12 cellular contexts compared by ENCODE assay signal in the genomic region with DNA sequence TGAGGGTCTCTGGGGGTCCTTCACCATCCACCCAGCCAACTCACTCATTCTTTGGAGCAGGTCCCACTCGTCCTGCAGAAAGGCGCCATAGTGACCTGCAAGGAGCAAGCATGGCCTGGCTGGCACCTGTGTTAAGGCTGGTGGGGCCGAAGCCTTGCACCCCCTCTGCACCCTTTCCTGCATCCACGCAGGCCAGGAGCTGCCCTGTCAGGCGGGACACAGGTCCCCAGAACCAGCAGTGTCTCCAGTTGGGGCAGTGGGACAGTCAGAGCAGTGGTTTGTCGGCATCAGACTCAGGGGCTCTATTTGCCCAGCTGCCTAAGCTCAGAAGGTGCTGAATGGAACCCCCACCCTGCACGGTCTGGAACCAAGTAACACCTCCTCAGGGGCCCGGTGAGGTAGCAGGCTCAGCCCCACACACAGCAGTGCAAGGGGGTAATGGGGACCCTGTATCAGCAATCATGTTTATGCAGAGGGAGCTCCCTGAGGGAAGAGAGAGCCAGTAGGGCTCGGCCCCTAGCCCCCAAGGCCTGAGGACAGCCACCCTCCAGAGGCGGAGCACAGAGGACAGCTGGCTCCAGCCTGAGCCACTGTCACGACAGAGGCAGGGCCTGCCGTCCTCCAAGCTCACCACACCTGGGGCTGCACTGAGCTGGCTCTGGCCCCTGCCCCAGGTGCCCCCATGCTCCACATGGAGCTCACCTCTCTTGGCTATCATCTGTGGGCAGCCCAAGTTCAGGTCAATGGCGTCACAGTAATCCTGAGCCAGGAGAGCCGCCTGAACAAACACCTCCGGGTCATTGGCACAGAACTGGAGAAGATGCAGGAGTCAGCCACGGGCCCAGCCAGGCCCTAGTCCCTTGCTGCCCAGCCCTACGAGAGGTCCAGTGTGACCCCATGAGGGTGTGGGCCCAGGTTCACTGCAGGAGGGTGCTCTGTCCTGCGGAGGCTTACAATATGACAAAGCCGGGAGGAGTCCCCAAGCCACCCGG. TPM values are rescaled to one million over a fixed set of nuclear protein-coding genes. Genes with fewer than 3 reads are reported as not detected.
A peak's percentile ranks its signal among the peaks of the same experiment; 100 is the strongest.
DNase-seq lines count a peak whose midpoint lies in the region; ATAC-seq and TF ChIP-seq lines count a peak whose summit lies in the region.
"Had no signal": no experiment of that assay in that cellular context is flagged by ENCODE, and none has a peak within 500 bp of the region (broad histone marks: within the 10 kb centered on the region; RNA-seq: fewer than 3 reads in every experiment).

No MANE protein-coding gene starts in this region.

- H3K4me1 Mint-ChIP-seq in activated CD8-positive, alpha-beta T cell treated with anti-CD3 and anti-CD28 coated beads, Interleukin-2, amount 10 ng/mL, durations not matched to agents 7 days and 5 days (ENCODE audit: low read depth), result peaks cover 19% of the 10 kb centered on the region
- H3K4me1 Mint-ChIP-seq in type B pancreatic cell (ENCODE audit: unreplicated experiment) (no peaks in the 10 kb centered on the region), CD14-positive monocyte (peaks cover 22% of the 10 kb centered on the region)

- TF ChIP-seq POLR2A in heart left ventricle (IDR thresholded peaks at IDR 0.05), result no peak

- DNase-seq in heart left ventricle, result peak in 3 of 5 donors; percentile 18 to 54 (median 18)
- no peak for DNase-seq in right atrium auricular region (ENCODE audit: low spot score)
- no peak for DNase-seq in activated CD8-positive, alpha-beta T cell treated with anti-CD3 and anti-CD28 coated beads, Interleukin-2, amount 10 ng/mL, durations not matched to agents 7 days and 5 days
- peak; percentile 82 for DNase-seq in left lobe of liver (ENCODE audit: low spot score)
- no peak for DNase-seq in type B pancreatic cell (ENCODE audit: extremely low spot score, unreplicated experiment)
- DNase-seq in CD14-positive monocyte (ENCODE audit: low spot score), result no peak
- DNase-seq in NCI-H510A treated with DMSO at 0.1 percent for 48 hours (lab: John Stamatoyannopoulos, UW), result no peak
- DNase-seq in NCI-H1048 (lab: John Stamatoyannopoulos, UW), result no peak
- DNase-seq: activated effector memory CD4-positive, alpha-beta T cell treated with anti-CD3 and anti-CD28 coated beads, Interleukin-2, amount 50 U/mL, for 16 hours; foreskin keratinocyte; occipital lobe; SJCRH30 had no signal

- H3K36me3 Mint-ChIP-seq in activated CD8-positive, alpha-beta T cell treated with anti-CD3 and anti-CD28 coated beads, Interleukin-2, amount 10 ng/mL, durations not matched to agents 7 days and 5 days (ENCODE audit: low read depth), result peaks cover 2% of the 10 kb centered on the region
- no peaks in the 10 kb centered on the region for H3K36me3 Mint-ChIP-seq in type B pancreatic cell
- peaks cover 15 to 30% of the 10 kb centered on the region in 2 donors for H3K36me3 Mint-ChIP-seq in CD14-positive monocyte

- H3K27me3 ChIP-seq in heart left ventricle (no peaks in the 10 kb centered on the region), right atrium auricular region (no peaks in the 10 kb centered on the region)
- H3K27me3 ChIP-seq: foreskin keratinocyte, SJCRH30 had no signal

- peak overlapping the region; percentile 72 for H3K27ac Mint-ChIP-seq in activated CD8-positive, alpha-beta T cell treated with anti-CD3 and anti-CD28 coated beads, Interleukin-2, amount 10 ng/mL, durations not matched to agents 7 days and 5 days
- H3K27ac Mint-ChIP-seq in type B pancreatic cell (no peak overlapping the region), CD14-positive monocyte (no peak overlapping the region)

- POLR2A ChIA-PET in activated CD8-positive, alpha-beta T cell treated with anti-CD3 and anti-CD28 coated beads, Interleukin-2, amount 10 ng/mL, durations not matched to agents 7 days and 5 days (lab: Charles Lee), result interaction anchor here (0.6 to 1.5 kb wide), 4 partner anchors 13 to 134 kb away, joined by 3 to 5 read pairs (median 4); no protein-coding TSS in a partner anchor

- peaks cover 0 to 27% (median 19%) of the 10 kb centered on the region in 12 donors for H3K4me1 ChIP-seq in heart left ventricle
- peaks cover 0 to 31% of the 10 kb centered on the region in 2 donors for H3K4me1 ChIP-seq in right atrium auricular region
- H3K4me1 ChIP-seq: foreskin keratinocyte had no signal

- H3K4me3 Mint-ChIP-seq in activated CD8-positive, alpha-beta T cell treated with anti-CD3 and anti-CD28 coated beads, Interleukin-2, amount 10 ng/mL, durations not matched to agents 7 days and 5 days, result peak overlapping the region; percentile 70
- H3K4me3 Mint-ChIP-seq in type B pancreatic cell (peak overlapping the region; percentile 75), CD14-positive monocyte (no peak overlapping the region)

- intact Hi-C loops in heart left ventricle (cut with DNase I), result loop anchor here in 1 of 10 donors (2.0 kb wide), 1 partner anchor 35 kb away; the partner anchor contains the start of gene FASN
- intact Hi-C loops in CD14-positive monocyte (cut with micrococcal nuclease), result no loop called here

- H3K9me3 ChIP-seq in heart left ventricle, result no peaks in the 10 kb centered on the region
- no peaks in the 10 kb centered on the region for H3K9me3 ChIP-seq in right atrium auricular region
- H3K9me3 ChIP-seq: SJCRH30 had no signal

- H3K36me3 ChIP-seq in heart left ventricle, result peaks cover 0 to 52% (median 36%) of the 10 kb centered on the region in 9 donors
- peaks cover 27% of the 10 kb centered on the region for H3K36me3 ChIP-seq in right atrium auricular region

- CTCF ChIA-PET in activated CD8-positive, alpha-beta T cell treated with anti-CD3 and anti-CD28 coated beads, Interleukin-2, amount 10 ng/mL, durations not matched to agents 7 days and 5 days (lab: Charles Lee), result interaction anchor here (0.7 to 1.2 kb wide), 2 partner anchors 26 to 34 kb away, joined by 3 read pairs; partner anchors contain the start of gene DCXR

- H3K27me3 Mint-ChIP-seq in activated CD8-positive, alpha-beta T cell treated with anti-CD3 and anti-CD28 coated beads, Interleukin-2, amount 10 ng/mL, durations not matched to agents 7 days and 5 days (ENCODE audit: low read depth), result no peaks in the 10 kb centered on the region
- no peaks in the 10 kb centered on the region for H3K27me3 Mint-ChIP-seq in type B pancreatic cell
- H3K27me3 Mint-ChIP-seq in CD14-positive monocyte (ENCODE audit: low read depth in 3 of 3), result no peaks in the 10 kb centered on the region

- H3K9me3 Mint-ChIP-seq in activated CD8-positive, alpha-beta T cell treated with anti-CD3 and anti-CD28 coated beads, Interleukin-2, amount 10 ng/mL, durations not matched to agents 7 days and 5 days (ENCODE audit: insufficient read depth), result no peaks in the 10 kb centered on the region
- H3K9me3 Mint-ChIP-seq in type B pancreatic cell (no peaks in the 10 kb centered on the region), CD14-positive monocyte (peaks cover 0 to 2% (median 0%) of the 10 kb centered on the region in 7 donors)

- no peak overlapping the region for H3K27ac ChIP-seq in heart left ventricle
- no peak overlapping the region for H3K27ac ChIP-seq in right atrium auricular region
- H3K27ac ChIP-seq: foreskin keratinocyte, SJCRH30 had no signal

- 81 to 85% (median 82%) methylated on average over 15 to 20 of the region's 20 CpGs for WGBS in heart left ventricle, 4 donors

- ATAC-seq in heart left ventricle (no peak), left lobe of liver (peak; percentile 72)
- ATAC-seq in activated CD8-positive, alpha-beta T cell treated with anti-CD3 and anti-CD28 coated beads, Interleukin-2, amount 10 ng/mL, durations not matched to agents 7 days and 5 days, result no peak

- TF ChIP-seq CTCF in heart left ventricle (IDR thresholded peaks at IDR 0.05) (no peak), right atrium auricular region (IDR thresholded peaks at IDR 0.05) (no peak), type B pancreatic cell (conservative IDR thresholded peaks at IDR 0.05) (no peak), CD14-positive monocyte (IDR thresholded peaks at IDR 0.05) (no peak)

- H3K4me3 ChIP-seq in heart left ventricle, result peak overlapping the region in 4 of 12 donors; percentile 93 to 95 (median 94)
- H3K4me3 ChIP-seq in right atrium auricular region, result no peak overlapping the region

RNA-seq across cellular contexts. Expression of gene DUS1L, which starts 1.9 kb away (rescaled TPM):
- total RNA-seq in heart left ventricle (10 to 100 TPM; 41.5 to 84.7 (median 59.4) TPM), right atrium auricular region (10 to 100 TPM; 33.3 to 45.7 TPM), left lobe of liver (121 TPM), type B pancreatic cell (ENCODE audit: low replicate concordance) (97.0 and 97.1 TPM in 2 replicates)
- polyA plus RNA-seq in heart left ventricle (100 to 1,000 TPM in 1 of 2 donors, 10 to 100 TPM in 1; 79.7 to 113 TPM), CD14-positive monocyte (10 to 100 TPM; 23.9 to 47.6 TPM)
- 100 to 1,000 TPM; 126 to 127 TPM for total RNA-seq in activated CD8-positive, alpha-beta T cell treated with anti-CD3 and anti-CD28 coated beads, Interleukin-2, amount 10 ng/mL, durations not matched to agents 7 days and 5 days

RNA-seq across cellular contexts. Expression of gene GPS1, which starts 12.0 kb away (rescaled TPM):
- total RNA-seq in heart left ventricle (100 to 1,000 TPM in 2 of 9 donors, 10 to 100 TPM in 7; 76.7 to 151 (median 81.8) TPM), right atrium auricular region (10 to 100 TPM; 79.5 to 90.8 TPM), left lobe of liver (84.1 TPM), type B pancreatic cell (ENCODE audit: low replicate concordance) (111 and 112 TPM in 2 replicates)
- polyA plus RNA-seq in heart left ventricle (10 to 100 TPM; 95.0 to 97.7 TPM), CD14-positive monocyte (100 to 1,000 TPM; 110 to 130 TPM)
- 100 to 1,000 TPM in 1 of 2 experiments, 10 to 100 TPM in 1; 97.6 to 104 TPM for total RNA-seq in activated CD8-positive, alpha-beta T cell treated with anti-CD3 and anti-CD28 coated beads, Interleukin-2, amount 10 ng/mL, durations not matched to agents 7 days and 5 days

RNA-seq across cellular contexts. Expression of gene RFNG, which starts 12.1 kb away (rescaled TPM):
- total RNA-seq in heart left ventricle (10 to 100 TPM; 16.4 to 30.6 (median 20.4) TPM), right atrium auricular region (10 to 100 TPM; 21.4 to 25.3 TPM), left lobe of liver (45.8 TPM), type B pancreatic cell (ENCODE audit: low replicate concordance) (35.9 and 43.4 TPM in 2 replicates)
- polyA plus RNA-seq in heart left ventricle (10 to 100 TPM; 24.0 to 25.8 TPM), CD14-positive monocyte (1 to 10 TPM; 1.5 to 4.1 TPM)
- total RNA-seq in activated CD8-positive, alpha-beta T cell treated with anti-CD3 and anti-CD28 coated beads, Interleukin-2, amount 10 ng/mL, durations not matched to agents 7 days and 5 days, result 10 to 100 TPM; 19.4 to 20.8 TPM

RNA-seq across cellular contexts. Expression of gene DCXR, which starts 26.2 kb away (rescaled TPM):
- total RNA-seq in heart left ventricle, result 100 to 1,000 TPM; 139 to 312 (median 185) TPM
- polyA plus RNA-seq in heart left ventricle, result 100 to 1,000 TPM; 243 to 246 TPM
- total RNA-seq in right atrium auricular region, result 100 to 1,000 TPM; 169 to 213 TPM
- 100 to 1,000 TPM; 141 TPM for total RNA-seq in activated CD8-positive, alpha-beta T cell treated with anti-CD3 and anti-CD28 coated beads, Interleukin-2, amount 10 ng/mL, durations not matched to agents 7 days and 5 days
- 1,477 TPM for total RNA-seq in left lobe of liver
- total RNA-seq in type B pancreatic cell (ENCODE audit: low replicate concordance), result 158 and 175 TPM in 2 replicates
- polyA plus RNA-seq in CD14-positive monocyte, result 10 to 100 TPM; 88.8 to 90.3 TPM

RNA-seq across cellular contexts. Expression of gene RAC3, which starts 32.2 kb away (rescaled TPM):
- 1 to 10 TPM in 7 of 9 donors, under 1 TPM in 2; 0.76 to 2.6 (median 1.5) TPM for total RNA-seq in heart left ventricle
- polyA plus RNA-seq in heart left ventricle, result 1 to 10 TPM; 1.2 to 2.0 TPM
- total RNA-seq in right atrium auricular region, result 1 to 10 TPM in 1 of 2 donors, under 1 TPM in 1; 0.93 to 2.6 TPM
- 10 to 100 TPM; 12.9 to 13.1 TPM for total RNA-seq in activated CD8-positive, alpha-beta T cell treated with anti-CD3 and anti-CD28 coated beads, Interleukin-2, amount 10 ng/mL, durations not matched to agents 7 days and 5 days
- 8.7 TPM for total RNA-seq in left lobe of liver
- total RNA-seq in type B pancreatic cell (ENCODE audit: low replicate concordance), result 41.7 and 51.7 TPM in 2 replicates
- not detected for polyA plus RNA-seq in CD14-positive monocyte

Comparison
In these comparisons a context has a peak if more than half of its experiments do, and no peak if none do; other contexts are left out.
1. DNase-seq: peak in heart left ventricle (3 of 5) and left lobe of liver (single experiment); none in right atrium auricular region (single experiment), activated CD8-positive, alpha-beta T cell treated with anti-CD3 and anti-CD28 coated beads, Interleukin-2, amount 10 ng/mL, durations not matched to agents 7 days and 5 days (single experiment), type B pancreatic cell (single experiment), CD14-positive monocyte (single experiment), NCI-H510A treated with DMSO at 0.1 percent for 48 hours (single experiment) and NCI-H1048 (single experiment).
2. H3K4me3 Mint-ChIP-seq: peak in activated CD8-positive, alpha-beta T cell treated with anti-CD3 and anti-CD28 coated beads, Interleukin-2, amount 10 ng/mL, durations not matched to agents 7 days and 5 days (single experiment) and type B pancreatic cell (single experiment); none in CD14-positive monocyte (0 of 2).